Comparison of ENCODE assay signal across 12 cellular contexts in the genomic region with DNA sequence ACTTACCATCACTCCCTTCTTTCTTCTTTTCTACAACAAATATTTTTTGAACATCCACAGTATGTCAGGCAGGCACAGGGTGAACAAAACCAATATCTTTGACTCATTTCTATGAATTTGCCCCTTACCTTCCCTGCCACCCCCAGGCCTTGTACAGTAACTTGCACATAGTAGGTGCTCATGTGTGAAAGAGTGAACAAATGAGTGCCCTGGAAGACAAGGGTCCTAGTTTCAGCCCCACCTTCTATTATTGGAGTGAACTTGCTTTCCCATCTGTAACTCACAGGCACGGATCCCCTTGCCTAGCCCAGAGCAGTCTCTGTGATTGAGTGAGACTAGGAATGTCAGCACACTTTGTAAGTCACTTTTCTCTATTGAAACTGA. TPM values are rescaled to one million over a fixed set of nuclear protein-coding genes. Genes with fewer than 3 reads are reported as not detected.
A peak's percentile ranks its signal among the peaks of the same experiment; 100 is the strongest.
DNase-seq lines count a peak whose midpoint lies in the region; ATAC-seq lines count a peak whose summit lies in the region.
"Had no signal": no experiment of that assay in that cellular context is flagged by ENCODE, and none has a peak within 500 bp of the region (broad histone marks: within the 10 kb centered on the region; RNA-seq: fewer than 3 reads in every experiment).

No MANE protein-coding gene starts in this region.

- intact Hi-C loops in dendritic cell treated with granulocyte-macrophage colony-stimulating factor and Interleukin-4, amounts not matched to agents 40 ng/mL and 50 ng/mL, for 4 days (cut with micrococcal nuclease) = no loop called here

- ATAC-seq in GM18868 (IDR thresholded peaks at IDR 0.05; ENCODE audit: unreplicated experiment) = peak; percentile 18
- ATAC-seq in HG02884 (IDR thresholded peaks at IDR 0.05; ENCODE audit: unreplicated experiment) = peak; percentile 14
- ATAC-seq in HG03469 (IDR thresholded peaks at IDR 0.05; ENCODE audit: unreplicated experiment) = no peak

- no peak overlapping the region for H3K4me3 Mint-ChIP-seq in dendritic cell treated with granulocyte-macrophage colony-stimulating factor and Interleukin-4, amounts not matched to agents 40 ng/mL and 50 ng/mL, for 4 days

- DNase-seq in mucosa of gallbladder (ENCODE audit: low spot score) (no peak), NCI-H187 (lab: John Stamatoyannopoulos, UW) (no peak)
- DNase-seq: Calu3, IMR-90, mesendoderm, NCI-H2171, stomach had no signal

- H3K27me3 Mint-ChIP-seq in dendritic cell treated with granulocyte-macrophage colony-stimulating factor and Interleukin-4, amounts not matched to agents 40 ng/mL and 50 ng/mL, for 4 days = no peaks in the 10 kb centered on the region

- peaks cover 100% of the 10 kb centered on the region for H3K36me3 Mint-ChIP-seq in dendritic cell treated with granulocyte-macrophage colony-stimulating factor and Interleukin-4, amounts not matched to agents 40 ng/mL and 50 ng/mL, for 4 days (ENCODE audit: low read depth)

- peaks cover 10% of the 10 kb centered on the region for H3K4me1 Mint-ChIP-seq in dendritic cell treated with granulocyte-macrophage colony-stimulating factor and Interleukin-4, amounts not matched to agents 40 ng/mL and 50 ng/mL, for 4 days (ENCODE audit: low read depth)

- H3K27ac Mint-ChIP-seq in dendritic cell treated with granulocyte-macrophage colony-stimulating factor and Interleukin-4, amounts not matched to agents 40 ng/mL and 50 ng/mL, for 4 days = peak overlapping the region; percentile 11

- H3K9me3 Mint-ChIP-seq in dendritic cell treated with granulocyte-macrophage colony-stimulating factor and Interleukin-4, amounts not matched to agents 40 ng/mL and 50 ng/mL, for 4 days = no peaks in the 10 kb centered on the region

RNA-seq across cellular contexts. Expression of gene ZDHHC18, which starts 12.8 kb away (rescaled TPM):
- 20.4 TPM for total RNA-seq in mucosa of gallbladder

RNA-seq across cellular contexts. Expression of gene SFN, which starts 23.6 kb away (rescaled TPM):
- total RNA-seq in mucosa of gallbladder = 37.1 TPM
- total RNA-seq: SK-MEL-5 had no signal

RNA-seq across cellular contexts. Expression of gene GPN2, which starts 50.8 kb away (rescaled TPM):
- total RNA-seq in mucosa of gallbladder = 31.5 TPM

RNA-seq across cellular contexts. Expression of gene PIGV, which starts 51.6 kb away (rescaled TPM):
- 19.3 TPM for total RNA-seq in mucosa of gallbladder
